Comparison of ENCODE assay signal across 33 cellular contexts in genomic region chr19:687569-688166, GRCh38. TPM values are rescaled to one million over a fixed set of nuclear protein-coding genes. Genes with fewer than 3 reads are reported as not detected.
"Had no signal": no experiment of that assay in that cellular context is flagged by ENCODE, and none has a peak within 500 bp of the region (broad histone marks: within the 10 kb centered on the region; RNA-seq: fewer than 3 reads in every experiment).

No MANE protein-coding gene starts in this region.

- H3K36me3 Mint-ChIP-seq: activated CD4-positive, alpha-beta memory T cell treated with anti-CD3 and anti-CD28 coated beads for 36 hours; memory B cell; natural killer cell; stimulated activated effector memory CD8-positive, alpha-beta T cell treated with anti-CD3 and anti-CD28 coated beads, Interleukin-12 subunit alpha, Interleukin-12 subunit beta, amount 100 ng/mL, for 72 hours had no signal

- H3K4me3 Mint-ChIP-seq: activated CD4-positive, alpha-beta memory T cell treated with anti-CD3 and anti-CD28 coated beads for 36 hours; memory B cell; natural killer cell; stimulated activated effector memory CD8-positive, alpha-beta T cell treated with anti-CD3 and anti-CD28 coated beads, Interleukin-12 subunit alpha, Interleukin-12 subunit beta, amount 100 ng/mL, for 72 hours; stimulated activated naive CD8-positive, alpha-beta T cell treated with anti-CD3 and anti-CD28 coated beads, Interleukin-15, Interleukin-2, amounts not matched to agents 100 ng/mL and 50 ng/mL, for 24 hours; T-helper 1 cell treated with Interleukin-12 subunit alpha and Interleukin-12 subunit beta and Interleukin-4 antibody, amounts not matched to agents 30 μg/mL and 1 μg/mL, for 36 hours had no signal

- H3K27me3 Mint-ChIP-seq: activated CD4-positive, alpha-beta memory T cell treated with anti-CD3 and anti-CD28 coated beads for 36 hours; stimulated activated naive CD8-positive, alpha-beta T cell treated with anti-CD3 and anti-CD28 coated beads, Interleukin-15, Interleukin-2, amounts not matched to agents 100 ng/mL and 50 ng/mL, for 24 hours had no signal

- H3K27ac Mint-ChIP-seq: activated CD4-positive, alpha-beta memory T cell treated with anti-CD3 and anti-CD28 coated beads for 36 hours; memory B cell; natural killer cell; stimulated activated effector memory CD8-positive, alpha-beta T cell treated with anti-CD3 and anti-CD28 coated beads, Interleukin-12 subunit alpha, Interleukin-12 subunit beta, amount 100 ng/mL, for 72 hours; stimulated activated naive CD8-positive, alpha-beta T cell treated with anti-CD3 and anti-CD28 coated beads, Interleukin-15, Interleukin-2, amounts not matched to agents 100 ng/mL and 50 ng/mL, for 24 hours; T-helper 1 cell treated with Interleukin-12 subunit alpha and Interleukin-12 subunit beta and Interleukin-4 antibody, amounts not matched to agents 30 μg/mL and 1 μg/mL, for 36 hours had no signal

- H3K9me3 Mint-ChIP-seq: activated CD4-positive, alpha-beta memory T cell treated with anti-CD3 and anti-CD28 coated beads for 36 hours; natural killer cell; stimulated activated effector memory CD8-positive, alpha-beta T cell treated with anti-CD3 and anti-CD28 coated beads, Interleukin-12 subunit alpha, Interleukin-12 subunit beta, amount 100 ng/mL, for 72 hours; stimulated activated naive CD8-positive, alpha-beta T cell treated with anti-CD3 and anti-CD28 coated beads, Interleukin-15, Interleukin-2, amounts not matched to agents 100 ng/mL and 50 ng/mL, for 24 hours; T-helper 1 cell treated with Interleukin-12 subunit alpha and Interleukin-12 subunit beta and Interleukin-4 antibody, amounts not matched to agents 30 μg/mL and 1 μg/mL, for 36 hours had no signal

- H3K4me1 Mint-ChIP-seq: memory B cell; stimulated activated effector memory CD8-positive, alpha-beta T cell treated with anti-CD3 and anti-CD28 coated beads, Interleukin-12 subunit alpha, Interleukin-12 subunit beta, amount 100 ng/mL, for 72 hours had no signal

- DNase-seq: activated CD4-positive, alpha-beta memory T cell treated with anti-CD3 and anti-CD28 coated beads for 36 hours; activated CD4-positive, alpha-beta T cell treated with anti-CD3 and anti-CD28 coated beads for 4 hours; activated CD8-positive, alpha-beta memory T cell treated with anti-CD3 and anti-CD28 coated beads, Interleukin-2, amount 50 U/mL, for 4 hours; activated gamma-delta T cell treated with Interleukin-2 at 50 U/mL for 16 hours; activated naive CD4-positive, alpha-beta T cell treated with anti-CD3 and anti-CD28 coated beads, Interleukin-2, amount 50 U/mL, for 16 hours; activated T-cell treated with anti-CD3 and anti-CD28 coated beads, Interleukin-2, amount 50 U/mL, for 1 hour; amygdala; central memory CD4-positive, alpha-beta T cell; effector CD8-positive, alpha-beta T cell; esophagus squamous epithelium; foreskin melanocyte; heart right ventricle; kidney glomerular epithelial cell; natural killer cell; sigmoid colon; small intestine; stimulated activated CD4-positive, alpha-beta T cell treated with anti-CD3 and anti-CD28 coated beads, Interleukin-4, amount 100 ng/mL, for 24 hours; SW 1271; T-helper 9 cell had no signal

RNA-seq across cellular contexts. Expression of gene PRSS57, which starts 7.6 kb away (rescaled TPM):
- total RNA-seq: activated CD4-positive, alpha-beta memory T cell treated with anti-CD3 and anti-CD28 coated beads for 36 hours; activated CD8-positive, alpha-beta memory T cell treated with anti-CD3 and anti-CD28 coated beads for 36 hours; breast epithelium; dermis microvascular lymphatic vessel endothelial cell; esophagus squamous epithelium; glomerular endothelial cell; heart right ventricle; left lobe of liver; osteocyte; posterior vena cava; renal cortical epithelial cell; sigmoid colon; subcutaneous adipose tissue; vagina had no signal

RNA-seq across cellular contexts. Expression of gene FGF22, which starts 48.0 kb away (rescaled TPM):
- total RNA-seq: activated CD8-positive, alpha-beta memory T cell treated with anti-CD3 and anti-CD28 coated beads for 36 hours; dermis microvascular lymphatic vessel endothelial cell; vagina had no signal
